ENCODE assay signal across 8 cellular contexts in genomic region chr12:56635539-56636117, GRCh38. TPM values are rescaled to one million over a fixed set of nuclear protein-coding genes. Genes with fewer than 3 reads are reported as not detected.
A peak's percentile ranks its signal among the peaks of the same experiment; 100 is the strongest.
DNase-seq lines count a peak whose midpoint lies in the region; ATAC-seq and TF ChIP-seq lines count a peak whose summit lies in the region.

No MANE protein-coding gene starts in this region.

- H3K27ac ChIP-seq in HUES48 (ENCODE audit: low read depth, low read length) (peak overlapping the region; percentile 87), WERI-Rb-1 (peak overlapping the region; percentile 97), sigmoid colon (peak overlapping the region; percentile 90 to 98 (median 94))

- H3K36me3 ChIP-seq in HUES48 (ENCODE audit: control insufficient read depth, insufficient read depth, low read length) = peaks cover 35% of the 10 kb centered on the region
- peaks cover 35% of the 10 kb centered on the region for H3K36me3 ChIP-seq in WERI-Rb-1
- peaks cover 25 to 33% (median 30%) of the 10 kb centered on the region in 4 donors for H3K36me3 ChIP-seq in sigmoid colon

- no peak for TF ChIP-seq POLR2A in sigmoid colon (IDR thresholded peaks at IDR 0.05)

- H3K4me1 ChIP-seq in HUES48 (ENCODE audit: control insufficient read depth, insufficient read depth, low read length) = peaks cover 33% of the 10 kb centered on the region
- peaks cover 0 to 66% (median 54%) of the 10 kb centered on the region in 4 donors for H3K4me1 ChIP-seq in sigmoid colon

- TF ChIP-seq EP300 in sigmoid colon (IDR thresholded peaks at IDR 0.05) = no peak

- intact Hi-C loops in sigmoid colon (cut with DNase I) = loop anchor here (2.0 to 5.0 kb wide), 4 partner anchors 51 to 452 kb away; partner anchors contain the start of genes NAB2, NACA and RBMS2

- DNase-seq in WERI-Rb-1 (no peak), fibroblast of the aortic adventitia (ENCODE audit: low read depth) (no peak), sigmoid colon (no peak), mucosa of gallbladder (ENCODE audit: low spot score) (no peak), NCI-H1694 (lab: John Stamatoyannopoulos, UW) (no peak), OCI-M2 (lab: John Stamatoyannopoulos, UW; ENCODE audit: unreplicated experiment) (no peak)

- TF ChIP-seq CTCF in WERI-Rb-1 (IDR thresholded peaks at IDR 0.05; ENCODE audit: low read depth, low read length) (no peak), fibroblast of the aortic adventitia (IDR thresholded peaks at IDR 0.05; ENCODE audit: insufficient read depth, low read length) (no peak), sigmoid colon (IDR thresholded peaks at IDR 0.05) (no peak)

- no peak for ATAC-seq in HG02938 (IDR thresholded peaks at IDR 0.05; ENCODE audit: unreplicated experiment)

- peak overlapping the region; percentile 33; the same call in 1 of the 2 replicates for H3K9ac ChIP-seq in HUES48 (ENCODE audit: low read depth, low read length)

- no peaks in the 10 kb centered on the region for H3K9me3 ChIP-seq in HUES48 (ENCODE audit: control insufficient read depth, insufficient read depth, low read length)
- H3K9me3 ChIP-seq in WERI-Rb-1 (ENCODE audit: severe bottlenecking) = no peaks in the 10 kb centered on the region
- H3K9me3 ChIP-seq in sigmoid colon = no peaks in the 10 kb centered on the region

- H3K27me3 ChIP-seq in HUES48 (ENCODE audit: control insufficient read depth, insufficient read depth, low read length) (no peaks in the 10 kb centered on the region), WERI-Rb-1 (ENCODE audit: insufficient read depth, low read depth, severe bottlenecking) (no peaks in the 10 kb centered on the region), sigmoid colon (no peaks in the 10 kb centered on the region)

- WGBS in sigmoid colon, 2 donors = 1 to 4% methylated on average over 11 of the region's 11 CpGs

- H3K4me3 ChIP-seq in HUES48 (ENCODE audit: low read depth, low read length) (peak overlapping the region; percentile 89), WERI-Rb-1 (ENCODE audit: low read depth, low read length) (peak overlapping the region; percentile 80), fibroblast of the aortic adventitia (ENCODE audit: low read depth, low read length) (peak overlapping the region; percentile 92), sigmoid colon (peak overlapping the region; percentile 76 to 91 (median 84))

RNA-seq across cellular contexts. Expression of gene BAZ2A, which starts 5.5 kb away (rescaled TPM):
- total RNA-seq in fibroblast of the aortic adventitia (ENCODE audit: low replicate concordance) (35.0 and 53.4 TPM in 2 replicates), sigmoid colon (10 to 100 TPM; 39.6 to 91.1 (median 46.8) TPM), mucosa of gallbladder (99.3 TPM)
- polyA plus RNA-seq in sigmoid colon = 10 to 100 TPM; 14.4 to 59.5 (median 25.4) TPM

RNA-seq across cellular contexts. Expression of gene ATP5F1B, which starts 10.2 kb away (rescaled TPM):
- total RNA-seq in fibroblast of the aortic adventitia (ENCODE audit: low replicate concordance) (318 and 385 TPM in 2 replicates), sigmoid colon (100 to 1,000 TPM; 414 to 487 (median 449) TPM), mucosa of gallbladder (558 TPM)
- polyA plus RNA-seq in sigmoid colon = 1,000 to 10,000 TPM in 2 of 3 donors, 100 to 1,000 TPM in 1; 899 to 1,730 (median 1,188) TPM

RNA-seq across cellular contexts. Expression of gene PTGES3, which starts 52.5 kb away (rescaled TPM):
- 51.7 and 129 TPM in 2 replicates for total RNA-seq in fibroblast of the aortic adventitia (ENCODE audit: low replicate concordance)
- 100 to 1,000 TPM in 3 of 4 donors, 10 to 100 TPM in 1; 92.8 to 156 (median 120) TPM for total RNA-seq in sigmoid colon
- 100 to 1,000 TPM; 179 to 209 (median 185) TPM for polyA plus RNA-seq in sigmoid colon
- total RNA-seq in mucosa of gallbladder = 201 TPM
